In genomic region chr1:83619497-83619896, GRCh38 we compare ENCODE assay signal across 2 cellular contexts.
TF ChIP-seq lines count a peak whose summit lies in the region.

No MANE protein-coding gene starts in this region.

TF ChIP-seq in SK-N-SH, 30 proteins besides CTCF, POLR2A, EP300 and RAD21 (continued from another document):
- TF ChIP-seq TEAD4 (IDR thresholded peaks at IDR 0.05; ENCODE audit: borderline replicate concordance, insufficient read depth) (no peak), MXI1 (IDR thresholded peaks at IDR 0.05; ENCODE audit: low read depth, low read length) (no peak), EZH2phosphoT487 (IDR thresholded peaks at IDR 0.05; ENCODE audit: borderline replicate concordance, low read depth) (no peak)

TF ChIP-seq in GM23338, 12 proteins besides CTCF, POLR2A, EP300 and RAD21 (continued from another document):
- TF ChIP-seq ZNF462 (CRISPR knock-in tag; IDR thresholded peaks at IDR 0.05): no peak
- TF ChIP-seq CREB1 (CRISPR knock-in tag; IDR thresholded peaks at IDR 0.05; ENCODE audit: low read depth): no peak
- TF ChIP-seq EZH2phosphoT487 (IDR thresholded peaks at IDR 0.05; ENCODE audit: unreplicated experiment): no peak
TF ChIP-seq in GM23338: peak in this region for 0.
